23 cellular contexts compared by ENCODE assay signal in the genomic region with DNA sequence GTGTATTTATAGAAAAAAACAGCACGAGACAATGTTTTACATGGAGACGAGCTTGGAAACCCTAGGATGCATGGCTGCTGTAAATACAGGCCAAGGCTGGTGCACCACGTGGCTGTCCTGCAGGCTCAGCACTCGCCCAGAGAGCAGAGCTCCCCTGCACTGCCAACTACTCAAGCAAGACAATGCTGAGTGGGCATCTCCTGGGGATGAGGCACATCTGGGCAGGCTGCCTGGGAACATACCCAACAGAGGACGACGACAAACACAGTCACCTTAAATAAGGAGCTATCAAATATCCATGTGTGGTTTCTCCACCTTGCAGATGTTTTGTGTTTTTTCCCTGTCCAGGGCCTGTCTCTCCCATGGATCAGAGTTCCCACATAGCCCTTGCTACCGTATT.
DNase-seq lines count a peak whose midpoint lies in the region; FAIRE-seq and TF ChIP-seq lines count a peak whose summit lies in the region.
"Had no signal": no experiment of that assay in that cellular context is flagged by ENCODE, and none has a peak within 500 bp of the region (broad histone marks: within the 10 kb centered on the region; RNA-seq: fewer than 3 reads in every experiment).

No MANE protein-coding gene starts in this region.

- peaks cover 13% of the 10 kb centered on the region for H3K27me3 ChIP-seq in bronchial epithelial cell (ENCODE audit: control insufficient read depth, insufficient read depth, low read length)

- DNase-seq in NCI-H1105 treated with DMSO at 0.1 percent for 48 hours (lab: John Stamatoyannopoulos, UW), result peak; percentile 3
- no peak for DNase-seq in NCI-H1105 (lab: John Stamatoyannopoulos, UW)
- peak; percentile 50 for DNase-seq in NCI-H2171 (lab: John Stamatoyannopoulos, UW)
- DNase-seq in bronchial epithelial cell (ENCODE audit: low read depth), result no peak
- DNase-seq in NCI-H748 (lab: John Stamatoyannopoulos, UW; ENCODE audit: unreplicated experiment), result no peak
- no peak for DNase-seq in activated CD4-positive, alpha-beta T cell treated with anti-CD3 and anti-CD28 coated beads for 48 hours
- no peak for DNase-seq in RKO (ENCODE audit: low spot score)
- DNase-seq in NCI-H146 treated with DMSO at 0.1 percent for 48 hours (lab: John Stamatoyannopoulos, UW; ENCODE audit: unreplicated experiment), result no peak
- DNase-seq: activated CD4-positive, alpha-beta T cell treated with anti-CD3 and anti-CD28 coated beads, Interleukin-2, amount 50 U/mL, for 4 hours; activated effector memory CD4-positive, alpha-beta T cell treated with Interleukin-2 at 50 U/mL for 16 hours; activated naive CD8-positive, alpha-beta T cell treated with anti-CD3 and anti-CD28 coated beads, Interleukin-2, amount 50 U/mL, for 24 hours; effector CD4-positive, alpha-beta T cell; gastrocnemius medialis; kidney; NCI-H226; NK-92 treated with Interleukin-12 subunit alpha and Interleukin-12 subunit beta, amount 100 ng/mL, for 24 hours; Peyer's patch; stimulated activated CD4-positive, alpha-beta T cell treated with anti-CD3 and anti-CD28 coated beads, Interleukin-2, amount 100 ng/mL, for 48 hours; stimulated activated naive CD4-positive, alpha-beta T cell had no signal

- TF ChIP-seq CTCF in bronchial epithelial cell (IDR thresholded peaks at IDR 0.05; ENCODE audit: insufficient read depth, low read length, severe bottlenecking), result no peak

- no peak overlapping the region for H3K4me3 ChIP-seq in bronchial epithelial cell (ENCODE audit: low read depth, low read length)
- H3K4me3 ChIP-seq: gastrocnemius medialis, Peyer's patch, SK-N-MC, smooth muscle cell, thoracic aorta had no signal

- H3K36me3 ChIP-seq in bronchial epithelial cell (ENCODE audit: control insufficient read depth, insufficient read depth, low read length), result no peaks in the 10 kb centered on the region
- H3K36me3 ChIP-seq: gastrocnemius medialis, neutrophil, Peyer's patch, thoracic aorta had no signal

- FAIRE-seq in bronchial epithelial cell (lab: Jason Lieb, UNC), result peak; percentile 68
- FAIRE-seq: kidney had no signal

Comparison
In these comparisons a context has a peak if more than half of its experiments do, and no peak if none do; other contexts are left out.
1. DNase-seq: peak in NCI-H1105 treated with DMSO at 0.1 percent for 48 hours (single experiment) and NCI-H2171 (single experiment); none in NCI-H1105 (single experiment), bronchial epithelial cell (single experiment), NCI-H748 (single experiment), activated CD4-positive, alpha-beta T cell treated with anti-CD3 and anti-CD28 coated beads for 48 hours (single experiment), RKO (single experiment) and NCI-H146 treated with DMSO at 0.1 percent for 48 hours (single experiment).